ENCODE assay signal across 1 cellular context in the genomic region with DNA sequence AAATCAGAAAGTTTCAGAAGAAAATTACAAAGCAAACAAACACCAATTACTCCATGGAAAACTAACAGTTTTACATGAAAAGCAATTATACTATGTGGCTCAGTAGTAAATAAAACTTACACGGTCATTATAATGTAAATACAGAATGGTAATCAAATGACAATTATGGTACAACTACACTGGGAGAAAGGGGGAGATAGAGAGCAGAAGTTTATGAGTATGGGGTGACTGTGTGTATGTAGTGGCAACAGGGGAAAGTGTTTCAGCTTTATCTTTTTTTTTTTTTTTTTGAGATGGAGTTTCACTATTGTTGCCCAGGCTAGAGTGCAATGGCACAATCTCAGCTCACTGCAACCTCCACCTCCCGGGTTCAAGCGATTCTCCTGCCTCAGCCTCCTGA.
TF ChIP-seq lines count a peak whose summit lies in the region.

No MANE protein-coding gene starts in this region.

TF ChIP-seq in K562, 482 proteins besides CTCF, POLR2A, EP300 and RAD21:
- peak in 1 of 2 experiments; percentile 47; a peak in 1 of 4 replicates for TF ChIP-seq FOXK2 (conservative IDR thresholded peaks at IDR 0.05 in 1 of 2, IDR thresholded peaks at IDR 0.05 in 1 of 2; ENCODE audit: low read depth in 2 of 2)
